ENCODE assay signal across 20 cellular contexts in genomic region chr12:97545804-97546203, GRCh38.
DNase-seq lines count a peak whose midpoint lies in the region.
"Had no signal": no experiment of that assay in that cellular context is flagged by ENCODE, and none has a peak within 500 bp of the region (broad histone marks: within the 10 kb centered on the region; RNA-seq: fewer than 3 reads in every experiment).

No MANE protein-coding gene starts in this region.

- DNase-seq in NCI-H1417 (lab: John Stamatoyannopoulos, UW) (peak in 2 of 3 experiments; percentile 16 to 38), NCI-H1417 treated with DMSO at 0.1 percent for 48 hours (lab: John Stamatoyannopoulos, UW) (no peak), DMS53 treated with DMSO at 0.1 percent for 48 hours (lab: John Stamatoyannopoulos, UW; ENCODE audit: unreplicated experiment) (peak; percentile 90), NCI-H2029 (lab: John Stamatoyannopoulos, UW) (peak; percentile 69), kidney tubule cell (ENCODE audit: low spot score) (peak; percentile 44), superior temporal gyrus (ENCODE audit: extremely low spot score) (no peak), DMS 273 treated with DMSO at 0.1 percent for 48 hours (lab: John Stamatoyannopoulos, UW) (no peak)
- DNase-seq: AML-193; CD4-positive, alpha-beta T cell; GM23248; H9; IMR-90; KG1; MM.1S; NCI-H1436 treated with DMSO at 0.1 percent for 48 hours; NCI-H187 treated with DMSO at 0.1 percent for 48 hours; NCI-H226; NCI-H524; OCI-M1; SIG-M5 had no signal

Comparison
In these comparisons a context has a peak if more than half of its experiments do, and no peak if none do; other contexts are left out.
1. DNase-seq: peak in NCI-H1417 (2 of 3), DMS53 treated with DMSO at 0.1 percent for 48 hours (single experiment), NCI-H2029 (single experiment) and kidney tubule cell (single experiment); none in NCI-H1417 treated with DMSO at 0.1 percent for 48 hours (single experiment), superior temporal gyrus (single experiment) and DMS 273 treated with DMSO at 0.1 percent for 48 hours (single experiment).